16 cellular contexts compared by ENCODE assay signal in genomic region chr2:55152475-55153422, GRCh38.
DNase-seq lines count a peak whose midpoint lies in the region; ATAC-seq and TF ChIP-seq lines count a peak whose summit lies in the region.
"Had no signal": no experiment of that assay in that cellular context is flagged by ENCODE, and none has a peak within 500 bp of the region (broad histone marks: within the 10 kb centered on the region; RNA-seq: fewer than 3 reads in every experiment).

No MANE protein-coding gene starts in this region.

- H3K27me3 Mint-ChIP-seq in GM23338 (ENCODE audit: insufficient read depth, low read depth, poor library complexity), result peaks cover 2% of the 10 kb centered on the region
- H3K27me3 Mint-ChIP-seq: CD4-positive, CD25-positive, alpha-beta regulatory T cell had no signal

- H3K4me3 ChIP-seq in GM23338, result no peak overlapping the region
- H3K4me3 ChIP-seq in Panc1 (ENCODE audit: low read depth in 2 of 2, low read length in 2 of 2), result no peak overlapping the region
- H3K4me3 ChIP-seq in stomach, result no peak overlapping the region
- H3K4me3 ChIP-seq: HAP-1, MG63 had no signal

- no peak overlapping the region for H3K4me2 ChIP-seq in GM23338

- POLR2A ChIA-PET in Panc1 (lab: Charles Lee), result interaction anchor here (0.5 kb wide), 1 partner anchor 102 kb away, joined by 4 read pairs; the partner anchor contains the start of gene RTN4

- H3K36me3 ChIP-seq in GM23338 (ENCODE audit: insufficient read depth) (no peaks in the 10 kb centered on the region), Panc1 (ENCODE audit: control insufficient read depth, insufficient read depth, low read length) (no peaks in the 10 kb centered on the region), stomach (no peaks in the 10 kb centered on the region)
- H3K36me3 ChIP-seq: HAP-1, MG63 had no signal

- DNase-seq in GM23338 (ENCODE audit: low spot score) (no peak), Panc1 (ENCODE audit: low read depth, low spot score) (no peak), iris pigment epithelial cell (ENCODE audit: low read depth) (peak; percentile 31), stomach (no peak), T-helper 1 cell (no peak), NCI-H2081 (lab: John Stamatoyannopoulos, UW) (no peak)
- DNase-seq: CD4-positive, CD25-positive, alpha-beta regulatory T cell; mesendoderm; MG63; NCI-H446; stimulated activated CD4-positive, alpha-beta T cell treated with anti-CD3 and anti-CD28 coated beads, Interleukin-2, amount 100 ng/mL, for 24 hours; T-helper 9 cell had no signal

- TF ChIP-seq EP300 in stomach (IDR thresholded peaks at IDR 0.05), result no peak

- intact Hi-C loops in Panc1 (cut with micrococcal nuclease; ENCODE audit: unreplicated experiment) (no loop called here), stomach (cut with DNase I; ENCODE audit: low total_unique reads) (no loop called here)

- CTCF ChIA-PET in Panc1 (lab: Charles Lee), result interaction anchor here (0.6 kb wide), 1 partner anchor 1219 kb away, joined by 7 read pairs; no protein-coding TSS in a partner anchor

- H3K4me3 Mint-ChIP-seq in GM23338, result no peak overlapping the region
- H3K4me3 Mint-ChIP-seq: CD4-positive, CD25-positive, alpha-beta regulatory T cell had no signal

- in situ Hi-C loops in Panc1 (cut with HindIII; ENCODE audit: low pct_unique_long_range_greater_than_20kb, low sequenced_read_pairs), result loop anchor here (25.0 kb wide), 1 partner anchor 115 kb away; no protein-coding TSS in a partner anchor

- H3K4me1 ChIP-seq in GM23338 (ENCODE audit: insufficient read depth) (peaks cover 23% of the 10 kb centered on the region), Panc1 (ENCODE audit: control insufficient read depth, insufficient read depth, low read length) (peaks cover 11% of the 10 kb centered on the region), stomach (peaks cover 42 to 65% (median 55%) of the 10 kb centered on the region in 4 donors)
- H3K4me1 ChIP-seq: parathyroid adenoma had no signal

- no peaks in the 10 kb centered on the region for H3K9me2 ChIP-seq in GM23338 (ENCODE audit: insufficient read depth)

- H3K36me3 Mint-ChIP-seq in GM23338 (ENCODE audit: low read depth), result no peaks in the 10 kb centered on the region
- H3K36me3 Mint-ChIP-seq: activated naive CD4-positive, alpha-beta T cell treated with anti-CD3 and anti-CD28 coated beads, Interleukin-2, amount 50 U/mL, for 72 hours; CD4-positive, CD25-positive, alpha-beta regulatory T cell had no signal

- 82 to 90% (median 89%) methylated on average over 13 to 14 of the region's 14 CpGs for WGBS in stomach, 5 donors

- H3K27ac ChIP-seq in GM23338 (ENCODE audit: low read depth), result no peak overlapping the region
- peak overlapping the region; percentile 8; the same call in 1 of the 2 replicates for H3K27ac ChIP-seq in Panc1 (ENCODE audit: low read length)
- H3K27ac ChIP-seq in stomach, result peak overlapping the region in 4 of 5 donors; percentile 22 to 75 (median 47)
- H3K27ac ChIP-seq: parathyroid adenoma had no signal

- no peaks in the 10 kb centered on the region for H3K9me3 ChIP-seq in Panc1 (ENCODE audit: control insufficient read depth, insufficient read depth, low read depth, low read length)
- H3K9me3 ChIP-seq in stomach, result no peaks in the 10 kb centered on the region
- H3K9me3 ChIP-seq: HAP-1, MG63 had no signal

- no peak for TF ChIP-seq POLR2A in stomach (IDR thresholded peaks at IDR 0.05)

- TF ChIP-seq CTCF in GM23338 (conservative IDR thresholded peaks at IDR 0.05; ENCODE audit: low read depth in 2 of 2) (no peak), Panc1 (IDR thresholded peaks at IDR 0.05) (no peak), stomach (IDR thresholded peaks at IDR 0.05) (no peak)

- H3K4me1 Mint-ChIP-seq in GM23338, result peaks cover 40% of the 10 kb centered on the region

- H2AFZ ChIP-seq in GM23338, result peak overlapping the region; percentile 76
- H2AFZ ChIP-seq: parathyroid adenoma had no signal

- H3K9me3 Mint-ChIP-seq in GM23338, result no peaks in the 10 kb centered on the region
- H3K9me3 Mint-ChIP-seq: activated naive CD4-positive, alpha-beta T cell treated with anti-CD3 and anti-CD28 coated beads, Interleukin-2, amount 50 U/mL, for 72 hours; CD4-positive, CD25-positive, alpha-beta regulatory T cell had no signal

- ATAC-seq in GM23338, result no peak
- no peak for ATAC-seq in Panc1
- ATAC-seq in esophagus mucosa, result no peak
- ATAC-seq: activated naive CD4-positive, alpha-beta T cell treated with anti-CD3 and anti-CD28 coated beads, Interleukin-2, amount 50 U/mL, for 72 hours had no signal

- no peak overlapping the region for H3K27ac Mint-ChIP-seq in GM23338
- H3K27ac Mint-ChIP-seq: activated naive CD4-positive, alpha-beta T cell treated with anti-CD3 and anti-CD28 coated beads, Interleukin-2, amount 50 U/mL, for 72 hours had no signal

- no peaks in the 10 kb centered on the region for H3K79me2 ChIP-seq in GM23338 (replicated peaks; ENCODE audit: insufficient read depth)
- H3K79me2 ChIP-seq: parathyroid adenoma had no signal

- H3K27me3 ChIP-seq in GM23338 (ENCODE audit: insufficient read depth) (no peaks in the 10 kb centered on the region), Panc1 (ENCODE audit: control insufficient read depth, insufficient read depth, low read length) (no peaks in the 10 kb centered on the region), stomach (no peaks in the 10 kb centered on the region)
- H3K27me3 ChIP-seq: MG63 had no signal

- H3F3A ChIP-seq in GM23338 (replicated peaks; ENCODE audit: low read depth), result no peaks in the 10 kb centered on the region

- no TSS peak for BruUV-seq in Panc1 (replicated peaks; lab: Mats Ljungman, UMichigan)

- H4K20me1 ChIP-seq in GM23338 (replicated peaks; ENCODE audit: insufficient read depth), result no peaks in the 10 kb centered on the region

TF ChIP-seq in GM23338, 12 proteins besides CTCF, POLR2A, EP300 and RAD21 (continues in another document):
- TF ChIP-seq EZH2phosphoT487 (IDR thresholded peaks at IDR 0.05; ENCODE audit: unreplicated experiment) (no peak), JUNB (IDR thresholded peaks at IDR 0.05; ENCODE audit: unreplicated experiment) (no peak), ZNF462 (CRISPR knock-in tag; IDR thresholded peaks at IDR 0.05) (no peak), STAT1 (IDR thresholded peaks at IDR 0.05; ENCODE audit: unreplicated experiment) (no peak)
